Comparison of ENCODE assay signal across 15 cellular contexts in genomic region chr11:69277074-69277809, GRCh38. TPM values are rescaled to one million over a fixed set of nuclear protein-coding genes. Genes with fewer than 3 reads are reported as not detected.
A peak's percentile ranks its signal among the peaks of the same experiment; 100 is the strongest.
DNase-seq lines count a peak whose midpoint lies in the region; ATAC-seq and TF ChIP-seq lines count a peak whose summit lies in the region.
"Had no signal": no experiment of that assay in that cellular context is flagged by ENCODE, and none has a peak within 500 bp of the region (broad histone marks: within the 10 kb centered on the region; RNA-seq: fewer than 3 reads in every experiment).

No MANE protein-coding gene starts in this region.

- intact Hi-C loops in colonic mucosa (cut with DNase I) = no loop called here
- intact Hi-C loops in spleen (cut with DNase I; ENCODE audit: low total_unique reads) = no loop called here

- TF ChIP-seq POLR2A in spleen (IDR thresholded peaks at IDR 0.05) = no peak

- DNase-seq in colonic mucosa (peak; percentile 67), spleen (peak; percentile 56), NCI-H69 (lab: John Stamatoyannopoulos, UW) (no peak), HUDEP-2 (lab: John Stamatoyannopoulos, UW; ENCODE audit: unreplicated experiment in 76 of 76) (no peak)
- no peak for DNase-seq in effector memory CD8-positive, alpha-beta T cell
- DNase-seq: CD4-positive, CD25-positive, alpha-beta regulatory T cell; naive thymus-derived CD8-positive, alpha-beta T cell; stimulated activated CD4-positive, alpha-beta T cell treated with anti-CD3 and anti-CD28 coated beads, Interleukin-2, amount 100 ng/mL, for 24 hours had no signal

- H3K4me1 ChIP-seq in colonic mucosa = peaks cover 11% of the 10 kb centered on the region
- H3K4me1 ChIP-seq in spleen = peaks cover 0 to 11% (median 0%) of the 10 kb centered on the region in 6 donors

- H3K27me3 ChIP-seq in colonic mucosa = no peaks in the 10 kb centered on the region
- peaks cover 0 to 10% (median 0%) of the 10 kb centered on the region in 7 donors for H3K27me3 ChIP-seq in spleen (replicated peaks in 1 of 7)

- no peak overlapping the region for H3K27ac Mint-ChIP-seq in effector memory CD8-positive, alpha-beta T cell
- H3K27ac Mint-ChIP-seq: activated T-helper 1 cell treated with anti-CD3 and anti-CD28 coated beads, Interleukin-12 subunit alpha, Interleukin-12 subunit beta, Interleukin-2, Interleukin-4 antibody, amounts not matched to agents 30 ng/mL and 10 ng/mL and 1 ng/mL, durations not matched to agents 14 hours and 24 hours and 36 hours; CD4-positive, CD25-positive, alpha-beta regulatory T cell; naive thymus-derived CD8-positive, alpha-beta T cell had no signal

- H3K9me3 ChIP-seq in colonic mucosa = no peaks in the 10 kb centered on the region
- H3K9me3 ChIP-seq in spleen = peaks cover 0 to 4% (median 0%) of the 10 kb centered on the region in 8 donors

- H3K4me3 ChIP-seq in colonic mucosa (no peak overlapping the region), spleen (no peak overlapping the region)
- H3K4me3 ChIP-seq: SJSA1 had no signal

- peak; percentile 64 for ATAC-seq in GM19043 (IDR thresholded peaks at IDR 0.05; ENCODE audit: low read depth, unreplicated experiment)
- ATAC-seq in HG02610 (IDR thresholded peaks at IDR 0.05; ENCODE audit: unreplicated experiment) = peak; percentile 61
- no peak for ATAC-seq in GM19397 (IDR thresholded peaks at IDR 0.05; ENCODE audit: unreplicated experiment)
- no peak for ATAC-seq in effector memory CD8-positive, alpha-beta T cell (replicated peaks)
- ATAC-seq: naive thymus-derived CD8-positive, alpha-beta T cell had no signal

- peaks cover 0 to 7% of the 10 kb centered on the region in 2 donors for H3K27me3 Mint-ChIP-seq in effector memory CD8-positive, alpha-beta T cell
- H3K27me3 Mint-ChIP-seq: CD4-positive, CD25-positive, alpha-beta regulatory T cell; central memory CD8-positive, alpha-beta T cell had no signal

- peak overlapping the region; percentile 45 to 76 for H3K9ac ChIP-seq in colonic mucosa (ENCODE audit: low read depth in 2 of 2, low read length in 2 of 2)

- H3K36me3 ChIP-seq in colonic mucosa (no peaks in the 10 kb centered on the region), spleen (no peaks in the 10 kb centered on the region)
- H3K36me3 ChIP-seq: SJSA1 had no signal

- H3K27ac ChIP-seq in colonic mucosa (peak overlapping the region; percentile 29), spleen (no peak overlapping the region)
- H3K27ac ChIP-seq: SJSA1 had no signal

- WGBS in spleen, 5 donors = 49 to 67% (median 54%) methylated on average over 12 of the region's 12 CpGs

- H3K36me3 Mint-ChIP-seq in effector memory CD8-positive, alpha-beta T cell (ENCODE audit: insufficient read depth) = no peaks in the 10 kb centered on the region
- H3K36me3 Mint-ChIP-seq: CD4-positive, CD25-positive, alpha-beta regulatory T cell; naive thymus-derived CD8-positive, alpha-beta T cell had no signal

- TF ChIP-seq CTCF in colonic mucosa (IDR thresholded peaks at IDR 0.05) = no peak
- no peak for TF ChIP-seq CTCF in spleen (IDR thresholded peaks at IDR 0.05 in 8 of 11, conservative IDR thresholded peaks at IDR 0.05 in 3 of 11)

- no peak overlapping the region for H3K4me3 Mint-ChIP-seq in effector memory CD8-positive, alpha-beta T cell
- H3K4me3 Mint-ChIP-seq: activated T-helper 1 cell treated with anti-CD3 and anti-CD28 coated beads, Interleukin-12 subunit alpha, Interleukin-12 subunit beta, Interleukin-2, Interleukin-4 antibody, amounts not matched to agents 30 ng/mL and 10 ng/mL and 1 ng/mL, durations not matched to agents 14 hours and 24 hours and 36 hours; CD4-positive, CD25-positive, alpha-beta regulatory T cell; central memory CD8-positive, alpha-beta T cell; naive thymus-derived CD8-positive, alpha-beta T cell had no signal

- no peaks in the 10 kb centered on the region for H3K9me3 Mint-ChIP-seq in effector memory CD8-positive, alpha-beta T cell
- H3K9me3 Mint-ChIP-seq: activated T-helper 1 cell treated with anti-CD3 and anti-CD28 coated beads, Interleukin-12 subunit alpha, Interleukin-12 subunit beta, Interleukin-2, Interleukin-4 antibody, amounts not matched to agents 30 ng/mL and 10 ng/mL and 1 ng/mL, durations not matched to agents 14 hours and 24 hours and 36 hours; central memory CD8-positive, alpha-beta T cell had no signal

- H3K4me1 Mint-ChIP-seq in effector memory CD8-positive, alpha-beta T cell (ENCODE audit: low read depth in 2 of 2) = no peaks in the 10 kb centered on the region
- H3K4me1 Mint-ChIP-seq: CD4-positive, CD25-positive, alpha-beta regulatory T cell; central memory CD8-positive, alpha-beta T cell; naive thymus-derived CD8-positive, alpha-beta T cell had no signal

RNA-seq across cellular contexts. Expression of gene MYEOV, which starts 16.7 kb away (rescaled TPM):
- total RNA-seq in colonic mucosa (1 to 10 TPM; 4.5 to 8.2 TPM), spleen (1 to 10 TPM in 2 of 7 donors, under 1 TPM in 3, not detected in 2; 0.36 to 1.4 (median 0.52) TPM)
- polyA plus RNA-seq in spleen = under 1 TPM; 0.06 to 0.43 (median 0.12) TPM
- total RNA-seq: naive thymus-derived CD8-positive, alpha-beta T cell; urinary bladder had no signal
- polyA plus RNA-seq: CD4-positive, CD25-positive, alpha-beta regulatory T cell; naive thymus-derived CD8-positive, alpha-beta T cell had no signal

Comparison
In these comparisons a context has a peak if more than half of its experiments do, and no peak if none do; other contexts are left out.
1. ATAC-seq: peak in GM19043 (single experiment) and HG02610 (single experiment); none in GM19397 (single experiment) and effector memory CD8-positive, alpha-beta T cell (single experiment).
2. DNase-seq: peak in colonic mucosa (single experiment) and spleen (single experiment); none in effector memory CD8-positive, alpha-beta T cell (0 of 3), NCI-H69 (single experiment) and HUDEP-2 (0 of 76).